In the genomic region with DNA sequence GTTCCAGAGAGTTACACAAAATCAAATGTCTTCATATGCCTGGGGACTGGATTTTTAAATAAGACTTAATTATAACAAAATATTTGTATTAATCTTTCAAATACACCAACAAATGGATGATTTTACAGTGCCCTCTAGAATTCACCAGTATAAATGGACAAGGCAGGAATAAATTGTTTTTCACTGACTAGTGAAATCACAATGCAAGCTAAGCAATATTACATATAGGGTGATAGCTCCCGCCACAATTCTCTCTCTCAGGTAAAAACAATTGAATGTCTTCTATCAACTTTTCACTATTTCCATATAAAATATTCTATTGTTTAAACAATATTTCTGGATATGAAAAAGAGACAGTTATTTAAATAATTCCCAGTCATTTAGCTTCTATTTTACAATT, we compare ENCODE assay signal across 1 cellular context.
TF ChIP-seq lines count a peak whose summit lies in the region.

No MANE protein-coding gene starts in this region.

TF ChIP-seq in HepG2, 621 proteins besides CTCF, POLR2A, EP300 and RAD21 (continued from another document):
- TF ChIP-seq MAFK (conservative IDR thresholded peaks at IDR 0.05 in 1 of 2, IDR thresholded peaks at IDR 0.05 in 1 of 2; ENCODE audit: low read length in 2 of 2), result peak; percentile 17 to 73; a peak in 2 of 4 replicates
- peak; percentile 74 for TF ChIP-seq MAFF (IDR thresholded peaks at IDR 0.05; ENCODE audit: low read depth, low read length)
